In the genomic region with DNA sequence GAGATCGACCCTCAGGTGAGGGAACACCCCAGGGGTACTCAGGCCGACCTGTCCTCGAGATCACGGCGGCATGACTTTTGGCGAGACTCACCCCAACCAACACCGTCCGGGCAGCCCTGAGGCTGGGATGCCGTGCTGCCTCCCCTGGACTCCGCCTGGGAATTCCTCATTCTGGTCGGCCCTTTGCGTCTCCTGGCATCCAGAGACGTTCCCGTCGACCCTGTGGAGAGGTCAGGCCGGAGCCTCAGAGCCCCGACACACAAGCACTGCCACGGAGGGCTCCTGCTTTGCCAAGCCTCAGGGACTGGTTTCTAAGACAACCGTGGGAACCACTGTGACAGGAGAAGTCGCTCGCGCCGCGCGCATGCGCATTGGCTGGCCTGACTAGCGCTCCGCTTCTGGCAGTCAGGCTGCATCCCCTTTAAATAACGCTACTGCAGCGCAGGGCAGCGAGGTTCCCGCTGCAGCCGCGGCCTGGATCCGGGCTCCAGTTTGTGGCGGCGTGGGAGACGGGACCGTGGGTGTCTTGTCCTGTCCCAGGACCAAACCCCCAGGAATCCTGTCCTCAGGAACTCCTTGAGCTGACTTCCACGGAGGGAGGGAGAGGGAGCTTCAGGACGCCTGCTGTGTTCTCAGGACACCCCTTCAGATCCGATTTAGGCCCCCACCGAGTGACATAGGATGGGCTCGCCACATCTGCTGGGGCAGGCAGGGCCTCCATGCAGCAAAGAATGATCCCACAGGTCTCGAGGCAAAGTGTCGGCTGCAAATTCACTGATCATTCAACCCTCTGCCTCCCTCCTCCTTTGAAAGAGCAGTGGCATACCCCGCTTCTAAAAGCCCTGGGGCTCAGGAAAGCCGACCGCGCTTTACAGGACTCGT, we compare ENCODE assay signal across 8 cellular contexts.
DNase-seq lines count a peak whose midpoint lies in the region; ATAC-seq and TF ChIP-seq lines count a peak whose summit lies in the region.

No MANE protein-coding gene starts in this region.

- no peaks in the 10 kb centered on the region for H3K9me3 ChIP-seq in SK-N-SH
- no peaks in the 10 kb centered on the region for H3K9me3 ChIP-seq in cardiac muscle cell (ENCODE audit: low read depth)

- H3K4me3 Mint-ChIP-seq in Calu3 (ENCODE audit: low read depth, unreplicated experiment) (peak overlapping the region; percentile 33), progenitor cell of endocrine pancreas (ENCODE audit: low read depth) (no peak overlapping the region)
- H3K4me3 Mint-ChIP-seq in activated naive CD4-positive, alpha-beta T cell treated with anti-CD3 and anti-CD28 coated beads, Interleukin-2, amount 50 U/mL, for 24 hours = peak overlapping the region; percentile 77

- H3K27ac ChIP-seq in SK-N-SH (ENCODE audit: low read depth in 2 of 2, low read length in 1 of 2) (no peak overlapping the region), cardiac muscle cell (no peak overlapping the region)

- no peak for TF ChIP-seq CTCF in Calu3 (IDR thresholded peaks at IDR 0.05; ENCODE audit: unreplicated experiment)
- no peak for TF ChIP-seq CTCF in SK-N-SH (IDR thresholded peaks at IDR 0.05)
- no peak for TF ChIP-seq CTCF in cardiac muscle cell (IDR thresholded peaks at IDR 0.05; ENCODE audit: low read depth, low read length)
- TF ChIP-seq CTCF in progenitor cell of endocrine pancreas (IDR thresholded peaks at IDR 0.05; ENCODE audit: unreplicated experiment) = no peak

- H3K9me3 Mint-ChIP-seq in Calu3 (ENCODE audit: low read depth, unreplicated experiment) (peaks cover 4% of the 10 kb centered on the region), progenitor cell of endocrine pancreas (ENCODE audit: low read depth) (no peaks in the 10 kb centered on the region)
- no peaks in the 10 kb centered on the region for H3K9me3 Mint-ChIP-seq in activated naive CD4-positive, alpha-beta T cell treated with anti-CD3 and anti-CD28 coated beads, Interleukin-2, amount 50 U/mL, for 24 hours

- H3K4me1 ChIP-seq in SK-N-SH (ENCODE audit: control insufficient read depth in 1 of 2, insufficient read depth in 2 of 2, low read depth in 1 of 2, low read length in 1 of 2) (peaks cover 0 to 26% of the 10 kb centered on the region in 2 experiments; a peak in 1 of 4 replicates), cardiac muscle cell (ENCODE audit: low read depth) (no peaks in the 10 kb centered on the region)

- no peaks in the 10 kb centered on the region for H3K36me3 ChIP-seq in SK-N-SH (replicated peaks in 1 of 2; ENCODE audit: control insufficient read depth in 1 of 2, insufficient read depth in 2 of 2, low read length in 1 of 2)
- no peaks in the 10 kb centered on the region for H3K36me3 ChIP-seq in cardiac muscle cell

- H3K27me3 ChIP-seq in SK-N-SH (ENCODE audit: insufficient read depth) = peaks cover 6% of the 10 kb centered on the region; the same call in 1 of the 2 replicates
- H3K27me3 ChIP-seq in cardiac muscle cell = peaks cover 33% of the 10 kb centered on the region

- intact Hi-C loops in Calu3 (cut with micrococcal nuclease; ENCODE audit: unreplicated experiment) (no loop called here), posterior vena cava (cut with DNase I) (no loop called here)

- peak overlapping the region; percentile 86 for H3K4me2 ChIP-seq in SK-N-SH

- peaks cover 49% of the 10 kb centered on the region for H3K27me3 Mint-ChIP-seq in Calu3 (ENCODE audit: unreplicated experiment)
- peaks cover 39% of the 10 kb centered on the region for H3K27me3 Mint-ChIP-seq in activated naive CD4-positive, alpha-beta T cell treated with anti-CD3 and anti-CD28 coated beads, Interleukin-2, amount 50 U/mL, for 24 hours
- H3K27me3 Mint-ChIP-seq in progenitor cell of endocrine pancreas = peaks cover 74% of the 10 kb centered on the region

- WGBS in SK-N-SH (ENCODE audit: low lambda C conversion rate) = 16% methylated on average over 9 of the region's 51 CpGs

- ATAC-seq in HG03159 (IDR thresholded peaks at IDR 0.05; ENCODE audit: unreplicated experiment) (peak; percentile 45), HG03280 (IDR thresholded peaks at IDR 0.05; ENCODE audit: unreplicated experiment) (no peak)

- no peaks in the 10 kb centered on the region for H3F3A ChIP-seq in SK-N-SH (replicated peaks; ENCODE audit: insufficient read depth)

- peaks cover 23% of the 10 kb centered on the region for H3K36me3 Mint-ChIP-seq in Calu3 (ENCODE audit: insufficient read depth, unreplicated experiment)
- peaks cover 2% of the 10 kb centered on the region for H3K36me3 Mint-ChIP-seq in activated naive CD4-positive, alpha-beta T cell treated with anti-CD3 and anti-CD28 coated beads, Interleukin-2, amount 50 U/mL, for 24 hours
- H3K36me3 Mint-ChIP-seq in progenitor cell of endocrine pancreas (ENCODE audit: insufficient read depth) = no peaks in the 10 kb centered on the region

- TF ChIP-seq EP300 in SK-N-SH (IDR thresholded peaks at IDR 0.05; ENCODE audit: borderline replicate concordance in 1 of 2, low read depth in 1 of 2, low read length in 1 of 2) = no peak

- H2AFZ ChIP-seq in SK-N-SH (ENCODE audit: low read depth) = no peak overlapping the region

- POLR2A ChIA-PET in SK-N-SH (lab: Yijun Ruan, JAX) = no interaction called here

- H3K79me2 ChIP-seq in SK-N-SH (ENCODE audit: insufficient read depth) = no peaks in the 10 kb centered on the region

- H3K27ac Mint-ChIP-seq in Calu3 (ENCODE audit: unreplicated experiment) (no peak overlapping the region), progenitor cell of endocrine pancreas (no peak overlapping the region)
- H3K27ac Mint-ChIP-seq in activated naive CD4-positive, alpha-beta T cell treated with anti-CD3 and anti-CD28 coated beads, Interleukin-2, amount 50 U/mL, for 24 hours = no peak overlapping the region

- H3K4me3 ChIP-seq in SK-N-SH (ENCODE audit: low read depth in 2 of 2, low read length in 1 of 2) = peak overlapping the region; percentile 29 to 34; a peak in 3 of 4 replicates
- no peak overlapping the region for H3K4me3 ChIP-seq in cardiac muscle cell

- CTCF ChIA-PET in Calu3 (lab: Charles Lee) (no interaction called here), SK-N-SH (lab: Yijun Ruan, JAX) (no interaction called here)

- no peaks in the 10 kb centered on the region for H4K20me1 ChIP-seq in SK-N-SH (ENCODE audit: insufficient read depth)

- H3K4me1 Mint-ChIP-seq in Calu3 (ENCODE audit: low read depth, unreplicated experiment) (peaks cover 19% of the 10 kb centered on the region), progenitor cell of endocrine pancreas (ENCODE audit: low read depth) (peaks cover 6% of the 10 kb centered on the region)
- H3K4me1 Mint-ChIP-seq in activated naive CD4-positive, alpha-beta T cell treated with anti-CD3 and anti-CD28 coated beads, Interleukin-2, amount 50 U/mL, for 24 hours = peaks cover 51% of the 10 kb centered on the region

- no peak overlapping the region for H3K9ac ChIP-seq in SK-N-SH

- peak; percentile 30 for DNase-seq in Calu3
- peak; percentile 77 for DNase-seq in SK-N-SH
- peak; percentile 51 to 68 for DNase-seq in cardiac muscle cell (ENCODE audit: low read depth in 1 of 2, low spot score in 1 of 2)
- DNase-seq in posterior vena cava (ENCODE audit: low spot score) = peak; percentile 91
- no peak for DNase-seq in progenitor cell of endocrine pancreas (ENCODE audit: low spot score, unreplicated experiment)

- no TSS peak for BruUV-seq in Calu3 (replicated peaks; lab: Mats Ljungman, UMichigan)

- H3K9me2 ChIP-seq in SK-N-SH = no peaks in the 10 kb centered on the region

- no peak for TF ChIP-seq RAD21 in SK-N-SH (IDR thresholded peaks at IDR 0.05; ENCODE audit: low read length)

TF ChIP-seq in SK-N-SH, 30 proteins besides CTCF, POLR2A, EP300 and RAD21:
- peak; percentile 80 for TF ChIP-seq NRF1 (IDR thresholded peaks at IDR 0.05; ENCODE audit: low read depth, low read length)
- no peak for TF ChIP-seq GABPA (IDR thresholded peaks at IDR 0.05; ENCODE audit: low read depth)
